1 cellular context compared by ENCODE assay signal in the genomic region with DNA sequence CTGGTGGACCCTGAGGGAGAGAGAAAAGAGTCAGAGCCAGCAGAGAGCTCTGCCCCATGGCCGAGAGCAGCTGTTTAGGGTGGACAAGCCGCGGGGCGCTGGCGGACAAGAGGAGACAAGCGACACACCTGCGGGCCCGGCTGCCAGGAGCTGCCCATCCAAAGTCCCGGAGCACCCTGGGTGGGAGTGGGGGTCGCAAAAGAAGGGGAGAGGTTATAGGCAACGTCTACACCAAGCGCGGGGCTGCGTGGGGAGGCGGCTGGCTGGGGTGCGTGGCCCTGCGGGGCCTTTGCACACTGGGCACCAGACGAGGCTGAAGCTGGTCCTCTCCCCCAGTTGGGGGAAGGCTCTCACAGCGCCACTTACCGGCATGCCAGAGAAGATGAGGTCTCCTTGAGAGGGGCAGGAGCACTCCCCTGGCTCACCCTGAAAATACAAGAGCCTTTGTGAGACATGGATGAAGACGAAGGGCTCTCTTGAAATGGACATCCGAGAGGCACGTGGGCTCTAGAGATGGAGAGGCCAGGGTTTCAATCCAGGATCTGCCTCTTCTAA.
A peak's percentile ranks its signal among the peaks of the same experiment; 100 is the strongest.
TF ChIP-seq lines count a peak whose summit lies in the region.

No MANE protein-coding gene starts in this region.

TF ChIP-seq in K562, 482 proteins besides CTCF, POLR2A, EP300 and RAD21:
- TF ChIP-seq ZNF263 (CRISPR knock-in tag; IDR thresholded peaks at IDR 0.05; ENCODE audit: borderline replicate concordance) (peak; percentile 24; the same call in 1 of the 2 replicates), ZNF512 (tag; IDR thresholded peaks at IDR 0.05) (no peak), ESRRA (IDR thresholded peaks at IDR 0.05; ENCODE audit: borderline replicate concordance, low read depth) (peak; percentile 33; the same call in 1 of the 2 replicates), ZNF75A (CRISPR knock-in tag; IDR thresholded peaks at IDR 0.05) (no peak), PPARD (CRISPR knock-in tag; IDR thresholded peaks at IDR 0.05) (no peak), CBFA2T2 (conservative IDR thresholded peaks at IDR 0.05) (no peak)
